Comparison of ENCODE assay signal across 17 cellular contexts in genomic region chr7:129576138-129576537, GRCh38. TPM values are rescaled to one million over a fixed set of nuclear protein-coding genes. Genes with fewer than 3 reads are reported as not detected.
A peak's percentile ranks its signal among the peaks of the same experiment; 100 is the strongest.
DNase-seq lines count a peak whose midpoint lies in the region; ATAC-seq and TF ChIP-seq lines count a peak whose summit lies in the region.
"Had no signal": no experiment of that assay in that cellular context is flagged by ENCODE, and none has a peak within 500 bp of the region (broad histone marks: within the 10 kb centered on the region; RNA-seq: fewer than 3 reads in every experiment).

No MANE protein-coding gene starts in this region.

- H4K91ac ChIP-seq in IMR-90 (ENCODE audit: insufficient read depth, low read depth, low read length), result no peak overlapping the region
- no peak overlapping the region for H4K91ac ChIP-seq in mesenchymal stem cell (ENCODE audit: low read length)

- no peak for TF ChIP-seq CTCF in IMR-90 (conservative IDR thresholded peaks at IDR 0.05; ENCODE audit: low read depth, low read length)
- TF ChIP-seq CTCF in transverse colon (IDR thresholded peaks at IDR 0.05), result no peak

- H2BK12ac ChIP-seq in mesenchymal stem cell (ENCODE audit: low read length in 2 of 2), result no peak overlapping the region

- intact Hi-C loops in IMR-90 (cut with micrococcal nuclease) (no loop called here), transverse colon (cut with DNase I; ENCODE audit: low total_unique reads) (no loop called here)

- H3K4ac ChIP-seq in IMR-90 (ENCODE audit: low read depth, low read length) (no peak overlapping the region), mesenchymal stem cell (ENCODE audit: low read depth in 1 of 2, low read length in 2 of 2) (no peak overlapping the region)

- POLR2A ChIA-PET in IMR-90 (lab: Charles Lee; ENCODE audit: unreplicated experiment), result no interaction called here

- DNase-seq in IMR-90 (peak; percentile 35), LHCN-M2 (ENCODE audit: low read depth) (peak; percentile 20), mesenchymal stem cell (peak; percentile 14), transverse colon (no peak)
- DNase-seq: 8988T; ACHN; BE2C; C1 segment of cervical spinal cord; Caco-2; Calu3; CD4-positive, alpha-beta memory T cell; CD4-positive, CD25-positive, alpha-beta regulatory T cell; CD8-positive, alpha-beta memory T cell; DMS79 treated with DMSO at 0.1 percent for 48 hours; GF-D8 had no signal

- H2BK120ac ChIP-seq in IMR-90 (ENCODE audit: low read depth, low read length) (no peak overlapping the region), mesenchymal stem cell (ENCODE audit: low read depth, low read length) (no peak overlapping the region)

- no peak overlapping the region for H4K5ac ChIP-seq in IMR-90 (ENCODE audit: low read depth, low read length)

- no peak overlapping the region for H2AK5ac ChIP-seq in IMR-90 (ENCODE audit: low read depth, low read length)
- H2AK5ac ChIP-seq in mesenchymal stem cell (ENCODE audit: low read length, severe bottlenecking), result no peak overlapping the region

- H3K79me1 ChIP-seq in IMR-90 (ENCODE audit: low read depth in 1 of 2, low read length in 2 of 2) (no peaks in the 10 kb centered on the region), mesenchymal stem cell (replicated peaks; ENCODE audit: low read length, poor library complexity, severe bottlenecking) (no peaks in the 10 kb centered on the region)

- H2BK15ac ChIP-seq in IMR-90 (ENCODE audit: low read depth, low read length) (no peak overlapping the region), mesenchymal stem cell (ENCODE audit: low read depth, poor library complexity, severe bottlenecking) (no peak overlapping the region)

- ATAC-seq in IMR-90 (ENCODE audit: low read depth), result peak; percentile 82
- no peak for ATAC-seq in GM18868 (IDR thresholded peaks at IDR 0.05; ENCODE audit: unreplicated experiment)

- no TSS peak for BruUV-seq in IMR-90 (replicated peaks; lab: Mats Ljungman, UMichigan)

- CTCF ChIA-PET in IMR-90 (lab: Yijun Ruan, JAX), result no interaction called here

- no peak overlapping the region for H3K18ac ChIP-seq in IMR-90 (ENCODE audit: low read depth, low read length)
- H3K18ac ChIP-seq in mesenchymal stem cell (ENCODE audit: low read depth in 1 of 2, low read length in 2 of 2), result no peak overlapping the region

- H3K4me3 ChIP-seq in IMR-90 (ENCODE audit: insufficient read depth, low read depth, low read length) (no peak overlapping the region), mesenchymal stem cell (ENCODE audit: insufficient read depth in 1 of 2, low read depth in 1 of 2, low read length in 2 of 2) (peak overlapping the region in 1 of 2 experiments; percentile 15), transverse colon (no peak overlapping the region)
- H3K4me3 ChIP-seq: BLaER1 had no signal

- H3K4me2 ChIP-seq in IMR-90 (ENCODE audit: low read depth, low read length) (no peak overlapping the region), mesenchymal stem cell (ENCODE audit: low read length, poor library complexity, severe bottlenecking) (no peak overlapping the region)
- H3K4me2 ChIP-seq: BLaER1 had no signal

- H3K56ac ChIP-seq in IMR-90 (ENCODE audit: extremely low read depth, insufficient read depth, low read length), result no peak overlapping the region

- no peak for TF ChIP-seq EP300 in transverse colon (IDR thresholded peaks at IDR 0.05; ENCODE audit: low read depth)

- TF ChIP-seq POLR2A in IMR-90 (IDR thresholded peaks at IDR 0.05; ENCODE audit: low read depth, low read length), result no peak
- no peak for TF ChIP-seq POLR2A in transverse colon (IDR thresholded peaks at IDR 0.05)

- H3K23ac ChIP-seq in IMR-90 (ENCODE audit: low read depth, low read length) (no peak overlapping the region), mesenchymal stem cell (ENCODE audit: low read length in 2 of 2) (no peak overlapping the region)

- TF ChIP-seq RAD21 in IMR-90 (IDR thresholded peaks at IDR 0.05; ENCODE audit: low read length), result no peak

- no peak overlapping the region for H2BK5ac ChIP-seq in IMR-90 (ENCODE audit: low read depth, low read length, poor library complexity, severe bottlenecking)
- no peak overlapping the region for H2BK5ac ChIP-seq in mesenchymal stem cell (ENCODE audit: low read depth, low read length, poor library complexity, severe bottlenecking)

- dilution Hi-C loops in IMR-90 (cut with HindIII; ENCODE audit: low sequenced_read_pairs, unreplicated experiment), result no loop called here

- no peaks in the 10 kb centered on the region for H3K9me1 ChIP-seq in IMR-90 (ENCODE audit: insufficient read depth, low read length)

- H2BK20ac ChIP-seq in IMR-90 (ENCODE audit: low read depth, low read length), result no peak overlapping the region

- in situ Hi-C loops in IMR-90 (cut with MboI; ENCODE audit: low sequenced_read_pairs) (no loop called here), transverse colon (cut with MboI; ENCODE audit: low pct_ligation_motif_present in 1 of 4, low pct_unique_long_range_greater_than_20kb in 1 of 4, low sequenced_read_pairs in 3 of 4) (no loop called here)

- no peak overlapping the region for H3K14ac ChIP-seq in IMR-90 (replicated peaks; ENCODE audit: low read depth, low read length)
- no peak overlapping the region for H3K14ac ChIP-seq in mesenchymal stem cell (ENCODE audit: low read length in 2 of 2)

- H4K8ac ChIP-seq in IMR-90 (ENCODE audit: low read depth in 2 of 2, low read length in 2 of 2) (no peak overlapping the region), mesenchymal stem cell (ENCODE audit: low read length) (no peak overlapping the region)

- 100% methylated on average over 1 of the region's 2 CpGs; no CpG with 5 or more reads in 1 of the 2 experiments for WGBS in IMR-90 (ENCODE audit: extremely low coverage in 2 of 2, insufficient read length in 1 of 2), 2 experiments
- WGBS in mesenchymal stem cell, result 89% methylated on average over 2 of the region's 2 CpGs
- 82 to 92% methylated on average over 1 to 2 of the region's 2 CpGs for WGBS in transverse colon (ENCODE audit: low coverage in 1 of 2), 2 donors

- H3K9me3 ChIP-seq in IMR-90 (ENCODE audit: control insufficient read depth, insufficient read depth, low read length), result peaks cover 11% of the 10 kb centered on the region
- peaks cover 16% of the 10 kb centered on the region for H3K9me3 ChIP-seq in mesenchymal stem cell (ENCODE audit: control insufficient read depth, low read length)
- H3K9me3 ChIP-seq in transverse colon, result peaks cover 6 to 7% of the 10 kb centered on the region in 2 donors

- H4K20me1 ChIP-seq in IMR-90 (ENCODE audit: insufficient read depth, low read length), result no peaks in the 10 kb centered on the region
- H4K20me1 ChIP-seq: BLaER1 had no signal

- H3K36me3 ChIP-seq in IMR-90 (ENCODE audit: control insufficient read depth, insufficient read depth, low read length) (no peaks in the 10 kb centered on the region), mesenchymal stem cell (ENCODE audit: control insufficient read depth in 1 of 2, insufficient read depth in 2 of 2, low read depth in 1 of 2, low read length in 2 of 2) (no peaks in the 10 kb centered on the region), transverse colon (no peaks in the 10 kb centered on the region)
- H3K36me3 ChIP-seq: BE2C, BLaER1 had no signal

- peaks cover 4% of the 10 kb centered on the region; the same call in 1 of the 2 replicates for H3K4me1 ChIP-seq in IMR-90 (ENCODE audit: control insufficient read depth, insufficient read depth, low read length)
- no peaks in the 10 kb centered on the region for H3K4me1 ChIP-seq in mesenchymal stem cell (ENCODE audit: control insufficient read depth, insufficient read depth, low read depth, low read length)
- no peaks in the 10 kb centered on the region for H3K4me1 ChIP-seq in transverse colon
- H3K4me1 ChIP-seq: BE2C, BLaER1, Caco-2 had no signal

- no peak overlapping the region for H2AK9ac ChIP-seq in IMR-90 (replicated peaks; ENCODE audit: low read depth, low read length, poor library complexity)

- H3K9ac ChIP-seq in IMR-90 (ENCODE audit: low read depth, low read length), result no peak overlapping the region
- H3K9ac ChIP-seq in mesenchymal stem cell (ENCODE audit: low read length), result no peak overlapping the region
- H3K9ac ChIP-seq: BLaER1 had no signal

- H2AFZ ChIP-seq in IMR-90 (replicated peaks; ENCODE audit: low read length, poor library complexity) (no peak overlapping the region), mesenchymal stem cell (ENCODE audit: low read depth, low read length) (no peak overlapping the region)

- H3K27ac ChIP-seq in IMR-90 (ENCODE audit: insufficient read depth, low read length) (no peak overlapping the region), mesenchymal stem cell (ENCODE audit: low read length, poor library complexity, severe bottlenecking) (no peak overlapping the region), transverse colon (no peak overlapping the region)
- H3K27ac ChIP-seq: BLaER1 had no signal

- H3K27me3 ChIP-seq in IMR-90 (ENCODE audit: control insufficient read depth, insufficient read depth, low read length) (0 out of 2 replicates have a peak, but pooled peaks cover 2% of the 10 kb centered on the region), mesenchymal stem cell (ENCODE audit: control insufficient read depth in 1 of 2, insufficient read depth in 1 of 2, low read length in 2 of 2) (no peaks in the 10 kb centered on the region), transverse colon (no peaks in the 10 kb centered on the region)
- H3K27me3 ChIP-seq: BE2C, BLaER1 had no signal

TF ChIP-seq in IMR-90, 13 proteins besides CTCF, POLR2A, EP300 and RAD21 (continues in another document):
- no peak for TF ChIP-seq RFX5 (IDR thresholded peaks at IDR 0.05; ENCODE audit: low read depth, low read length)
- TF ChIP-seq BHLHE40 (IDR thresholded peaks at IDR 0.05; ENCODE audit: low read depth, low read length), result no peak
- no peak for TF ChIP-seq SMC3 (IDR thresholded peaks at IDR 0.05; ENCODE audit: low read depth, low read length)
- no peak for TF ChIP-seq FOS (IDR thresholded peaks at IDR 0.05; ENCODE audit: low read depth, low read length)
- TF ChIP-seq CHD1 (IDR thresholded peaks at IDR 0.05; ENCODE audit: low read depth, low read length), result no peak
- TF ChIP-seq ELK1 (IDR thresholded peaks at IDR 0.05; ENCODE audit: borderline replicate concordance, low read depth, low read length), result no peak

RNA-seq across cellular contexts. Expression of gene NRF1, which starts 35.4 kb away (rescaled TPM):
- total RNA-seq in IMR-90 (2012; rRNA removed) (12.2 and 15.8 TPM in 2 replicates), LHCN-M2 (2014; rRNA removed) (9.2 and 12.7 TPM in 2 replicates), transverse colon (10 to 100 TPM; 11.6 to 21.5 (median 15.3) TPM)
- 7.8 and 11.4 TPM in 2 replicates for polyA plus RNA-seq in IMR-90 (2012; rRNA removed)
- 4.4 and 5.5 TPM in 2 replicates for polyA plus RNA-seq in IMR-90 (2012; cell fraction: cytosol; rRNA removed)
- 14.2 and 21.3 TPM in 2 replicates for polyA plus RNA-seq in IMR-90 (2012; cell fraction: nucleus; rRNA removed; ENCODE audit: low replicate concordance)
- polyA plus RNA-seq in LHCN-M2 (2012), result 8.2 TPM
- 4.4 TPM for polyA plus RNA-seq in mesenchymal stem cell (2013, experiment 1 of 2)
- polyA plus RNA-seq in mesenchymal stem cell (2013, experiment 2 of 2), result 4.3 TPM
